Comparison of ENCODE assay signal across 8 cellular contexts in the genomic region with DNA sequence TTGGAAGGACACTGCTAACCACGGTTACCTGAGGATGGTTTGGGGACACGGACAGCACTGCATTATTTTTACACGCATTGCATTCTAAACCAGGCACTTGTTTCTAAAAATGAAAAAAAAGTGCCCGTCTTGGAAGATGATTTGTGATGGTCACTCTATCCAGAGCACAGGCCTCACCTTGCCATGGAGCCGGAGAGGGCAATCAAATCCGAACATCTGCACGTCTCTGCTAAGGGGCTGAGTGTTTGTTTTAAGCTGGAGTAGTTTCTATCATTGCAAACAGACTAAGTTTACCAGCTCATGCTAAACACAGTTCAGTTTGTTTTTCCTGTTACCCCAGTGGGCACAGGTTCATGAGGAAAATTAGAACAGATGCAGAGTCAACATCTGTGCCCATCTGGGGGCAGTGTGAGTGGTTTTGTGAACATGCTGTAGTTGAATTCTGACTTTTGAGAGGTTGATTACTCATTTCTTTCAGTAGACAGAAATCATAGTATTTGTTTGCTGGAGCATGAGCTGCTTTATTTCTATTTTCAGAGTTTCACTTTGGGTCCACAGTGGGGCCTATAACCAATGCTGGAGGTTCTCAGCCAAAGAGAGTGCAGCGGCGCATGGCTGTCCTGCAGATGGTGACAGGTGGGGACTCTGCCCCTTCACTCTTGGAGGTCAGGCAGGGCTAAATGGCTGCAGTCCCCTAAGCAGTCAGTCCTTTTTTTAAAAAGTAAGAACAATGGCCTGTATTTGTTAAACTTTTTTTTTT.
A peak's percentile ranks its signal among the peaks of the same experiment; 100 is the strongest.
DNase-seq lines count a peak whose midpoint lies in the region; ATAC-seq and TF ChIP-seq lines count a peak whose summit lies in the region.

No MANE protein-coding gene starts in this region.

- H2AFZ ChIP-seq in neural progenitor cell (replicated peaks) = no peak overlapping the region

- DNase-seq in left ventricle myocardium inferior (no peak), left cardiac atrium (no peak), neural progenitor cell (ENCODE audit: low spot score) (no peak), Ammon's horn (ENCODE audit: low spot score) (no peak), nephron progenitor cell (no peak)
- no peak for DNase-seq in central memory CD4-positive, alpha-beta T cell

- H3F3A ChIP-seq in neural progenitor cell (ENCODE audit: low read depth) = no peaks in the 10 kb centered on the region

- H3K4me1 ChIP-seq in left ventricle myocardium inferior = peaks cover 35% of the 10 kb centered on the region
- H3K4me1 ChIP-seq in neural progenitor cell = peaks cover 9% of the 10 kb centered on the region

- H4K20me1 ChIP-seq in neural progenitor cell (ENCODE audit: low read depth) = no peaks in the 10 kb centered on the region

- peak overlapping the region; percentile 74 for H3K27ac ChIP-seq in left ventricle myocardium inferior (replicated peaks)
- H3K27ac ChIP-seq in neural progenitor cell = no peak overlapping the region

- H3K27ac Mint-ChIP-seq in neural progenitor cell (no peak overlapping the region), nephron progenitor cell (no peak overlapping the region)

- H3K4me1 Mint-ChIP-seq in neural progenitor cell (peaks cover 21% of the 10 kb centered on the region), nephron progenitor cell (peaks cover 8% of the 10 kb centered on the region)

- TF ChIP-seq CTCF in left ventricle myocardium inferior (IDR thresholded peaks at IDR 0.05; ENCODE audit: borderline replicate concordance) (no peak), neural progenitor cell (IDR thresholded peaks at IDR 0.05) (no peak), nephron progenitor cell (IDR thresholded peaks at IDR 0.05) (no peak)

- intact Hi-C loops in left ventricle myocardium inferior (cut with micrococcal nuclease) (no loop called here), left cardiac atrium (cut with DNase I) (no loop called here)

- H3K9me3 ChIP-seq in left ventricle myocardium inferior (replicated peaks) (no peaks in the 10 kb centered on the region), neural progenitor cell (ENCODE audit: low read depth) (no peaks in the 10 kb centered on the region)

- no peaks in the 10 kb centered on the region for H3K36me3 ChIP-seq in left ventricle myocardium inferior
- no peaks in the 10 kb centered on the region for H3K36me3 ChIP-seq in neural progenitor cell

- H3K4me3 Mint-ChIP-seq in neural progenitor cell (peak overlapping the region; percentile 27), nephron progenitor cell (no peak overlapping the region)

- H3K36me3 Mint-ChIP-seq in neural progenitor cell (no peaks in the 10 kb centered on the region), nephron progenitor cell (ENCODE audit: low read depth) (no peaks in the 10 kb centered on the region)

- TF ChIP-seq POLR2A in Raji (IDR thresholded peaks at IDR 0.05; ENCODE audit: insufficient read depth, low read depth, low read length) = peak; percentile 46

- H3K27me3 ChIP-seq in left ventricle myocardium inferior (ENCODE audit: low read depth) = no peaks in the 10 kb centered on the region
- H3K27me3 ChIP-seq in neural progenitor cell = no peaks in the 10 kb centered on the region

- H3K4me3 ChIP-seq in left ventricle myocardium inferior (peak overlapping the region; percentile 59), neural progenitor cell (no peak overlapping the region)

- no peak for ATAC-seq in left cardiac atrium
- peak; percentile 61 for ATAC-seq in HG02938 (IDR thresholded peaks at IDR 0.05; ENCODE audit: unreplicated experiment)

- H3K9me3 Mint-ChIP-seq in neural progenitor cell (peaks cover 2% of the 10 kb centered on the region), nephron progenitor cell (peaks cover 5% of the 10 kb centered on the region)

- H3K27me3 Mint-ChIP-seq in neural progenitor cell (ENCODE audit: insufficient read depth, low read depth) (no peaks in the 10 kb centered on the region), nephron progenitor cell (ENCODE audit: low read depth, poor library complexity) (peaks cover 11% of the 10 kb centered on the region)

- H3K79me2 ChIP-seq in neural progenitor cell (ENCODE audit: low read depth) = no peaks in the 10 kb centered on the region

- no peak overlapping the region for H3K4me2 ChIP-seq in neural progenitor cell

- H3K9ac ChIP-seq in neural progenitor cell = no peak overlapping the region
